In the genomic region with DNA sequence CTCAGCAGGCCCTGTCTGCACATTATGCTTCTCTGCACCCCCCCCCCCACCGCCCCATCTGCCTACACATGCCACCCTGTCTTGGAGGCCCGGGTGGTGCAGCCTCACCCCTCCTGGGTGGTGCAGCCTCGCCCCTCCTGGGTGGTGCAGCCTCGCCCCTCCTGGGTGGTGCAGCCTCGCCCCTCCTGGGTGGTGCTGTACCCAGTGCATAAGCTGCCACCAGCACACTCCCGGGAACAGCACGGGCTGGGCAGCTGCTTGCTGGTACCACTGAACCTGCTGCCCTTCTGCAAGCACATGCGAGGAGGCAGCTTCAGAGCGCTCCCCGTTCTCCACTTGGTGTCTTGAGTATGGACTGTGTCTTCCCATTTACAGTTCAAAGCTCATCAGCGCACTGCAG, we compare ENCODE assay signal across 21 cellular contexts.
A peak's percentile ranks its signal among the peaks of the same experiment; 100 is the strongest.
DNase-seq lines count a peak whose midpoint lies in the region; ATAC-seq and TF ChIP-seq lines count a peak whose summit lies in the region.
"Had no signal": no experiment of that assay in that cellular context is flagged by ENCODE, and none has a peak within 500 bp of the region (broad histone marks: within the 10 kb centered on the region; RNA-seq: fewer than 3 reads in every experiment).

No MANE protein-coding gene starts in this region.

- RAD21 ChIA-PET in HCT116 (lab: Charles Lee; ENCODE audit: low non-redundant PET in 1 of 2, low total read pairs in 2 of 2, uncharacterized antibody in 2 of 2, unreplicated experiment in 2 of 2) = no interaction called here

- H3K4me1 ChIP-seq in HCT116 (ENCODE audit: control insufficient read depth in 1 of 2, insufficient read depth in 2 of 2, low read length in 2 of 2) = no peaks in the 10 kb centered on the region
- H3K4me1 ChIP-seq in PC-9 (replicated peaks; ENCODE audit: insufficient read depth) = no peaks in the 10 kb centered on the region
- H3K4me1 ChIP-seq: A549, Caco-2 had no signal

- intact Hi-C loops in HCT116 (cut with micrococcal nuclease) = no loop called here
- intact Hi-C loops in PC-9 (cut with micrococcal nuclease; ENCODE audit: unreplicated experiment) = no loop called here

- TF ChIP-seq RAD21 in HCT116 (IDR thresholded peaks at IDR 0.05; ENCODE audit: low read depth) = no peak

- no peaks in the 10 kb centered on the region for H3K9me3 ChIP-seq in HCT116 (ENCODE audit: control insufficient read depth in 1 of 2, insufficient read depth in 1 of 2, low read depth in 1 of 2, low read length in 2 of 2)
- no peaks in the 10 kb centered on the region for H3K9me3 ChIP-seq in PC-9 (ENCODE audit: insufficient read depth, low read depth)
- H3K9me3 ChIP-seq: A549, Caco-2 had no signal

- H3K27ac ChIP-seq in HCT116 (ENCODE audit: low read depth, low read length) (no peak overlapping the region), PC-9 (no peak overlapping the region)
- H3K27ac ChIP-seq: 22Rv1, A549, C4-2B had no signal

- H3K4me3 ChIP-seq in HCT116 (replicated peaks in 1 of 2; ENCODE audit: low read depth in 1 of 2, low read length in 2 of 2) (no peak overlapping the region), PC-9 (no peak overlapping the region)
- H3K4me3 ChIP-seq: A549 had no signal

- no peaks in the 10 kb centered on the region for H3K4me1 Mint-ChIP-seq in brain
- H3K4me1 Mint-ChIP-seq in memory B cell = peaks cover 3% of the 10 kb centered on the region
- H3K4me1 Mint-ChIP-seq in stimulated activated effector memory CD8-positive, alpha-beta T cell treated with anti-CD3 and anti-CD28 coated beads, Interleukin-12 subunit alpha, Interleukin-12 subunit beta, amount 100 ng/mL, for 72 hours = no peaks in the 10 kb centered on the region

- ATAC-seq in HCT116 (0 out of 2 replicates have a peak, but pooled peaks have one; percentile 36), memory B cell (ENCODE audit: low read depth) (no peak), HG02884 (IDR thresholded peaks at IDR 0.05; ENCODE audit: unreplicated experiment) (no peak)
- ATAC-seq in stimulated activated effector memory CD8-positive, alpha-beta T cell treated with anti-CD3 and anti-CD28 coated beads, Interleukin-12 subunit alpha, Interleukin-12 subunit beta, amount 100 ng/mL, for 72 hours = no peak
- ATAC-seq: A549, HepG2 had no signal

- H3K27ac Mint-ChIP-seq in brain (peak overlapping the region in 3 of 5 experiments; percentile 32 to 88 (median 80)), memory B cell (peak overlapping the region; percentile 23)
- H3K27ac Mint-ChIP-seq in stimulated activated effector memory CD8-positive, alpha-beta T cell treated with anti-CD3 and anti-CD28 coated beads, Interleukin-12 subunit alpha, Interleukin-12 subunit beta, amount 100 ng/mL, for 72 hours = peak overlapping the region; percentile 77
- H3K27ac Mint-ChIP-seq: CD4-positive, alpha-beta T cell had no signal

- H3K9me3 Mint-ChIP-seq in brain = no peaks in the 10 kb centered on the region
- H3K9me3 Mint-ChIP-seq in memory B cell = no peaks in the 10 kb centered on the region
- no peaks in the 10 kb centered on the region for H3K9me3 Mint-ChIP-seq in stimulated activated effector memory CD8-positive, alpha-beta T cell treated with anti-CD3 and anti-CD28 coated beads, Interleukin-12 subunit alpha, Interleukin-12 subunit beta, amount 100 ng/mL, for 72 hours
- H3K9me3 Mint-ChIP-seq: CD4-positive, alpha-beta T cell; IgD-negative memory B cell had no signal

- H3K9ac ChIP-seq in HCT116 (ENCODE audit: low read length) = no peak overlapping the region

- no TSS peak for BruUV-seq in HCT116 (replicated peaks; lab: Mats Ljungman, UMichigan)
- BruUV-seq in PC-9 (replicated peaks; lab: Mats Ljungman, UMichigan) = no TSS peak

- H2AFZ ChIP-seq in HCT116 (ENCODE audit: low read depth, low read length, poor library complexity, severe bottlenecking) (no peak overlapping the region), PC-9 (no peak overlapping the region)

- CTCF ChIA-PET in HCT116 (lab: Charles Lee) (no interaction called here), PC-9 (lab: Charles Lee) (interaction anchor here (0.6 kb wide), 1 partner anchor 99 kb away, joined by 4 read pairs; the partner anchor contains the start of genes ACAD8 and THYN1)

- POLR2A ChIA-PET in HCT116 (lab: Charles Lee) (no interaction called here), PC-9 (lab: Charles Lee; ENCODE audit: unreplicated experiment) (no interaction called here)

- H3K36me3 ChIP-seq in HCT116 (ENCODE audit: control insufficient read depth in 1 of 2, insufficient read depth in 2 of 2, low read length in 2 of 2) = peaks cover 17 to 65% of the 10 kb centered on the region in 2 experiments; a peak in 3 of 4 replicates
- peaks cover 4% of the 10 kb centered on the region for H3K36me3 ChIP-seq in PC-9 (ENCODE audit: low read depth)

- H3K4me2 ChIP-seq in HCT116 (ENCODE audit: low read length) = no peak overlapping the region
- no peak overlapping the region for H3K4me2 ChIP-seq in PC-9
- H3K4me2 ChIP-seq: A549 had no signal

- no peaks in the 10 kb centered on the region for H3K9me2 ChIP-seq in HCT116 (ENCODE audit: insufficient read depth)
- H3K9me2 ChIP-seq in PC-9 (ENCODE audit: insufficient read depth) = no peaks in the 10 kb centered on the region

- H3K4me3 Mint-ChIP-seq in brain = no peak overlapping the region
- H3K4me3 Mint-ChIP-seq in memory B cell = no peak overlapping the region
- H3K4me3 Mint-ChIP-seq in stimulated activated effector memory CD8-positive, alpha-beta T cell treated with anti-CD3 and anti-CD28 coated beads, Interleukin-12 subunit alpha, Interleukin-12 subunit beta, amount 100 ng/mL, for 72 hours = no peak overlapping the region
- H3K4me3 Mint-ChIP-seq: CD4-positive, alpha-beta T cell; IgD-negative memory B cell had no signal

- no peaks in the 10 kb centered on the region for H3K79me2 ChIP-seq in HCT116 (ENCODE audit: insufficient read depth, low read length)
- no peaks in the 10 kb centered on the region for H3K79me2 ChIP-seq in PC-9 (ENCODE audit: low read depth)

- H3K27me3 Mint-ChIP-seq in brain (no peaks in the 10 kb centered on the region), memory B cell (no peaks in the 10 kb centered on the region)
- H3K27me3 Mint-ChIP-seq: CD4-positive, alpha-beta T cell; IgD-negative memory B cell had no signal

- no peaks in the 10 kb centered on the region for H3F3A ChIP-seq in PC-9 (ENCODE audit: insufficient read depth, low read depth)

- H3K27me3 ChIP-seq in HCT116 (ENCODE audit: insufficient read depth, low read length) = no peaks in the 10 kb centered on the region
- H3K27me3 ChIP-seq in PC-9 (ENCODE audit: insufficient read depth, low read depth) = no peaks in the 10 kb centered on the region

- TF ChIP-seq POLR2A in HCT116 (IDR thresholded peaks at IDR 0.05; ENCODE audit: borderline replicate concordance, extremely low read depth, insufficient read depth, insufficient read length) = no peak

- H3K36me3 Mint-ChIP-seq in brain = peaks cover 60% of the 10 kb centered on the region
- H3K36me3 Mint-ChIP-seq in memory B cell = peaks cover 41% of the 10 kb centered on the region
- peaks cover 94% of the 10 kb centered on the region for H3K36me3 Mint-ChIP-seq in stimulated activated effector memory CD8-positive, alpha-beta T cell treated with anti-CD3 and anti-CD28 coated beads, Interleukin-12 subunit alpha, Interleukin-12 subunit beta, amount 100 ng/mL, for 72 hours
- H3K36me3 Mint-ChIP-seq: IgD-negative memory B cell had no signal

- no peak for TF ChIP-seq CTCF in HCT116 (IDR thresholded peaks at IDR 0.05 in 2 of 3, conservative IDR thresholded peaks at IDR 0.05 in 1 of 3; ENCODE audit: borderline replicate concordance in 1 of 3, insufficient read depth in 1 of 3, low read depth in 2 of 3, low read length in 2 of 3)
- TF ChIP-seq CTCF in brain (conservative IDR thresholded peaks at IDR 0.05) = no peak
- TF ChIP-seq CTCF in PC-9 (conservative IDR thresholded peaks at IDR 0.05) = no peak

- H4K20me1 ChIP-seq in HCT116 (ENCODE audit: insufficient read depth) (no peaks in the 10 kb centered on the region), PC-9 (ENCODE audit: insufficient read depth) (no peaks in the 10 kb centered on the region)

- DNase-seq in HCT116 (ENCODE audit: low read depth, low spot score) = no peak
- no peak for DNase-seq in memory B cell (ENCODE audit: low spot score in 2 of 2)
- DNase-seq in stimulated activated effector memory CD8-positive, alpha-beta T cell treated with anti-CD3 and anti-CD28 coated beads, Interleukin-12 subunit alpha, Interleukin-12 subunit beta, amount 100 ng/mL, for 72 hours (ENCODE audit: low spot score in 2 of 2) = no peak
- DNase-seq in NK-92 treated with Interleukin-12 subunit alpha and Interleukin-12 subunit beta, amount 100 ng/mL, for 24 hours (lab: John Stamatoyannopoulos, UW) = no peak
- no peak for DNase-seq in LoVo (ENCODE audit: low spot score)
- DNase-seq in PC-9 = no peak
- DNase-seq: AML-193; Caco-2; CD4-positive, alpha-beta T cell; DMS153; DMS79; GDM1; GOT3; H7 had no signal

TF ChIP-seq in HCT116, 20 proteins besides CTCF, POLR2A, EP300 and RAD21:
- TF ChIP-seq ZNF274 (IDR thresholded peaks at IDR 0.05; ENCODE audit: low read depth, low read length) (no peak), CEBPB (IDR thresholded peaks at IDR 0.05; ENCODE audit: low read depth) (no peak), YY1 (IDR thresholded peaks at IDR 0.05; ENCODE audit: extremely low read depth, insufficient replicate concordance, low read depth, low read length) (no peak), ELF1 (IDR thresholded peaks at IDR 0.05; ENCODE audit: borderline replicate concordance, low read depth) (no peak), SRF (IDR thresholded peaks at IDR 0.05; ENCODE audit: low read depth) (no peak), JUND (IDR thresholded peaks at IDR 0.05) (no peak), CBX3 (IDR thresholded peaks at IDR 0.05; ENCODE audit: low read depth) (no peak)

Comparison
In these comparisons a context has a peak if more than half of its experiments do, and no peak if none do; other contexts are left out.
1. H3K27ac Mint-ChIP-seq: peak in every context shown above with its lines; median percentile 80 in brain; 77 in stimulated activated effector memory CD8-positive, alpha-beta T cell treated with anti-CD3 and anti-CD28 coated beads, Interleukin-12 subunit alpha, Interleukin-12 subunit beta, amount 100 ng/mL, for 72 hours; 23 in memory B cell.